ENCODE assay signal across 15 cellular contexts in the genomic region with DNA sequence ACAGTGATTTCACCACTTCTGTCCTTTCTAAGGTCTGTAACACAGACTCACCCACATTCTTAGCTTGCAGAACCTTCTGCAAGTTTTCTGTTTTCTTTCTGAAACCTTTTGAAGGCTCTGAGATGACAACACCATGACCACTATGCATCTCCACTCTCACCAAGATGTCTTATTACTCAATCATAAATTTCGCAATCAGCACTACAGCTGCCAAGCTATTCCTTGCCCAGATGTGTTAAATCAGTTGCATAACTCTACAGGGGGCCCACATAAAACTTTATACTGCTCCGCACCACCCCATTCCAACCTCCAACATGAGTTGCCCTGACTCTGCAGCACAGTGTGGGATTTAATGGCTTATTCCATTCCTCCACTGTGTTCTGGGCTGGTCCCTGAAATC.
A peak's percentile ranks its signal among the peaks of the same experiment; 100 is the strongest.
DNase-seq lines count a peak whose midpoint lies in the region; ATAC-seq, FAIRE-seq and TF ChIP-seq lines count a peak whose summit lies in the region.
"Had no signal": no experiment of that assay in that cellular context is flagged by ENCODE, and none has a peak within 500 bp of the region (broad histone marks: within the 10 kb centered on the region; RNA-seq: fewer than 3 reads in every experiment).

No MANE protein-coding gene starts in this region.

- 46% methylated on average over 2 of the region's 2 CpGs for WGBS in HepG2 (ENCODE audit: low lambda C conversion rate)
- WGBS in right lobe of liver (ENCODE audit: insufficient coverage, low coverage, low lambda C conversion rate, missing lambda C conversion rate) = 59% methylated on average over 2 of the region's 2 CpGs
- no CpG with 5 or more reads among the region's 2 CpGs for WGBS in H9 (ENCODE audit: extremely low coverage, insufficient read length, low lambda C conversion rate)

- H3K9me3 ChIP-seq in HepG2 (ENCODE audit: low read length) = no peaks in the 10 kb centered on the region
- H3K9me3 ChIP-seq in right lobe of liver = no peaks in the 10 kb centered on the region
- no peaks in the 10 kb centered on the region for H3K9me3 ChIP-seq in ascending aorta
- H3K9me3 ChIP-seq in H9 (ENCODE audit: control insufficient read depth, low read depth, low read length) = no peaks in the 10 kb centered on the region

- no peak overlapping the region for H3K27ac Mint-ChIP-seq in H9
- H3K27ac Mint-ChIP-seq in activated T-helper 2 cell treated with anti-CD3 and anti-CD28 coated beads, Interferon-gamma antibody, Interleukin-2, Interleukin-4, amounts not matched to agents 10 μg/mL and 5 μg/mL and 100 μg/mL, durations not matched to agents 14 hours and 24 hours and 36 hours = no peak overlapping the region
- H3K27ac Mint-ChIP-seq: activated CD4-positive, alpha-beta T cell treated with anti-CD3 and anti-CD28 coated beads, Interleukin-2, amount 10 ng/mL, durations not matched to agents 7 days and 5 days; immature natural killer cell; nephron progenitor cell had no signal

- H3K4me3 Mint-ChIP-seq in H9 = no peak overlapping the region
- no peak overlapping the region for H3K4me3 Mint-ChIP-seq in activated T-helper 2 cell treated with anti-CD3 and anti-CD28 coated beads, Interferon-gamma antibody, Interleukin-2, Interleukin-4, amounts not matched to agents 10 μg/mL and 5 μg/mL and 100 μg/mL, durations not matched to agents 14 hours and 24 hours and 36 hours (ENCODE audit: low read depth)
- H3K4me3 Mint-ChIP-seq: activated CD4-positive, alpha-beta T cell treated with anti-CD3 and anti-CD28 coated beads, Interleukin-2, amount 10 ng/mL, durations not matched to agents 7 days and 5 days; immature natural killer cell; nephron progenitor cell had no signal

- no peaks in the 10 kb centered on the region for H3K23me2 ChIP-seq in H9 (ENCODE audit: insufficient read length, low read depth, low read length, poor library complexity, severe bottlenecking)

- no peak overlapping the region for H3T11ph ChIP-seq in H9 (ENCODE audit: low read length)

- intact Hi-C loops in HepG2 (cut with micrococcal nuclease; ENCODE audit: unreplicated experiment) = no loop called here
- intact Hi-C loops in right lobe of liver (cut with DNase I) = no loop called here
- intact Hi-C loops in ascending aorta (cut with DNase I) = no loop called here
- intact Hi-C loops in activated T-helper 2 cell treated with anti-CD3 and anti-CD28 coated beads, Interferon-gamma antibody, Interleukin-2, Interleukin-4, amounts not matched to agents 10 μg/mL and 5 μg/mL and 100 μg/mL, durations not matched to agents 14 hours and 24 hours and 36 hours (cut with micrococcal nuclease) = no loop called here

- no peak overlapping the region for H2AK5ac ChIP-seq in H9 (ENCODE audit: insufficient read length, low read length)

- BruUV-seq in HepG2 (replicated peaks; lab: Mats Ljungman, UMichigan) = no TSS peak

- no peak overlapping the region for H2BK120ac ChIP-seq in H9 (ENCODE audit: low read depth, low read length, poor library complexity, severe bottlenecking)

- no peak for TF ChIP-seq RAD21 in HepG2 (CRISPR knock-in tag; IDR thresholded peaks at IDR 0.05)

- ATAC-seq in HepG2 = no peak
- no peak for ATAC-seq in right lobe of liver

- H3K9ac ChIP-seq in HepG2 (ENCODE audit: insufficient read depth, low read depth, low read length) (no peak overlapping the region), H9 (ENCODE audit: extremely low read depth, insufficient read length, low read length) (no peak overlapping the region)

- H4K5ac ChIP-seq in H9 (ENCODE audit: insufficient read length, low read depth, low read length) = no peak overlapping the region

- H3K4me3 ChIP-seq in HepG2 (replicated peaks in 1 of 3; ENCODE audit: insufficient read depth in 1 of 3, low read depth in 2 of 3, low read length in 3 of 3) (no peak overlapping the region), right lobe of liver (no peak overlapping the region), fibroblast of the aortic adventitia (ENCODE audit: low read depth, low read length) (no peak overlapping the region), ascending aorta (no peak overlapping the region)

- H2BK5ac ChIP-seq in H9 (ENCODE audit: insufficient read length, low read length) = no peak overlapping the region

- H4K20me1 ChIP-seq in HepG2 (ENCODE audit: insufficient read depth, low read length) (no peaks in the 10 kb centered on the region), H9 (ENCODE audit: control insufficient read depth, insufficient read depth, insufficient read length) (no peaks in the 10 kb centered on the region)

- no peak overlapping the region for H3K4me2 ChIP-seq in HepG2 (ENCODE audit: low read depth, low read length)
- H3K4me2 ChIP-seq in H9 (ENCODE audit: insufficient read depth, insufficient read length, low read length) = no peak overlapping the region

- FAIRE-seq in HepG2 (lab: Jason Lieb, UNC) = no peak

- no peak overlapping the region for H2BK12ac ChIP-seq in H9 (ENCODE audit: insufficient read length, low read depth, low read length)

- H3K27me3 Mint-ChIP-seq in H9 (ENCODE audit: low read depth) = no peaks in the 10 kb centered on the region
- peaks cover 7% of the 10 kb centered on the region for H3K27me3 Mint-ChIP-seq in activated T-helper 2 cell treated with anti-CD3 and anti-CD28 coated beads, Interferon-gamma antibody, Interleukin-2, Interleukin-4, amounts not matched to agents 10 μg/mL and 5 μg/mL and 100 μg/mL, durations not matched to agents 14 hours and 24 hours and 36 hours (ENCODE audit: low read depth)

- no peaks in the 10 kb centered on the region for H3K4me1 Mint-ChIP-seq in H9
- H3K4me1 Mint-ChIP-seq in activated T-helper 2 cell treated with anti-CD3 and anti-CD28 coated beads, Interferon-gamma antibody, Interleukin-2, Interleukin-4, amounts not matched to agents 10 μg/mL and 5 μg/mL and 100 μg/mL, durations not matched to agents 14 hours and 24 hours and 36 hours (ENCODE audit: low read depth) = no peaks in the 10 kb centered on the region
- H3K4me1 Mint-ChIP-seq: activated CD4-positive, alpha-beta T cell treated with anti-CD3 and anti-CD28 coated beads, Interleukin-2, amount 10 ng/mL, durations not matched to agents 7 days and 5 days; immature natural killer cell; nephron progenitor cell had no signal

- TF ChIP-seq CTCF in HepG2 (CRISPR knock-in tag; IDR thresholded peaks at IDR 0.05) (no peak), right lobe of liver (IDR thresholded peaks at IDR 0.05) (no peak), RWPE1 (conservative IDR thresholded peaks at IDR 0.05; ENCODE audit: low read depth) (no peak), fibroblast of the aortic adventitia (IDR thresholded peaks at IDR 0.05; ENCODE audit: insufficient read depth, low read length) (no peak), ascending aorta (IDR thresholded peaks at IDR 0.05) (no peak), H9 (conservative IDR thresholded peaks at IDR 0.05) (no peak)

- no peak overlapping the region for H3K56ac ChIP-seq in H9 (ENCODE audit: insufficient read length, low read depth, low read length)

- no peaks in the 10 kb centered on the region for H3K79me2 ChIP-seq in HepG2 (ENCODE audit: insufficient read depth, low read length)
- no peaks in the 10 kb centered on the region for H3K79me2 ChIP-seq in H9 (ENCODE audit: insufficient read depth, low read length)

- no peak overlapping the region for H2BK20ac ChIP-seq in H9 (ENCODE audit: low read depth, low read length, poor library complexity, severe bottlenecking)

- no peak overlapping the region for H3K18ac ChIP-seq in H9 (ENCODE audit: insufficient read length, low read depth, low read length)

- H3K36me3 ChIP-seq in HepG2 (replicated peaks in 1 of 2; ENCODE audit: control insufficient read depth in 1 of 2, insufficient read depth in 2 of 2, low read length in 2 of 2) (no peaks in the 10 kb centered on the region), right lobe of liver (no peaks in the 10 kb centered on the region), ascending aorta (no peaks in the 10 kb centered on the region)

- no peak overlapping the region for H3K14ac ChIP-seq in H9 (ENCODE audit: insufficient read depth, low read length)

- H3K27ac ChIP-seq in HepG2 (ENCODE audit: extremely low read length, insufficient read depth, low read length) = no peak overlapping the region
- H3K27ac ChIP-seq in right lobe of liver = no peak overlapping the region
- H3K27ac ChIP-seq in RWPE1 = no peak overlapping the region
- H3K27ac ChIP-seq in ascending aorta = no peak overlapping the region
- H3K27ac ChIP-seq in H9 (ENCODE audit: insufficient read length, low read depth, low read length) = no peak overlapping the region

- H3K4me1 ChIP-seq in HepG2 (ENCODE audit: insufficient read depth, low read length) (no peaks in the 10 kb centered on the region), right lobe of liver (no peaks in the 10 kb centered on the region), ascending aorta (no peaks in the 10 kb centered on the region), H9 (ENCODE audit: insufficient read depth, low read length) (no peaks in the 10 kb centered on the region)

- no peak overlapping the region for H3K4ac ChIP-seq in H9 (ENCODE audit: low read depth, low read length)

- H3K27me3 ChIP-seq in HepG2 (ENCODE audit: control insufficient read depth in 1 of 2, insufficient read depth in 2 of 2, low read length in 2 of 2) (no peaks in the 10 kb centered on the region; a peak in 1 of 5 replicates), right lobe of liver (no peaks in the 10 kb centered on the region), ascending aorta (no peaks in the 10 kb centered on the region), H9 (ENCODE audit: insufficient read depth, low read length) (no peaks in the 10 kb centered on the region)

- peaks cover 18 to 28% of the 10 kb centered on the region in 2 experiments for H3K9me3 Mint-ChIP-seq in H9
- no peaks in the 10 kb centered on the region for H3K9me3 Mint-ChIP-seq in activated T-helper 2 cell treated with anti-CD3 and anti-CD28 coated beads, Interferon-gamma antibody, Interleukin-2, Interleukin-4, amounts not matched to agents 10 μg/mL and 5 μg/mL and 100 μg/mL, durations not matched to agents 14 hours and 24 hours and 36 hours
- H3K9me3 Mint-ChIP-seq: activated CD4-positive, alpha-beta T cell treated with anti-CD3 and anti-CD28 coated beads, Interleukin-2, amount 10 ng/mL, durations not matched to agents 7 days and 5 days had no signal

- H3K36me3 Mint-ChIP-seq in H9 (ENCODE audit: insufficient read depth in 1 of 3, low read depth in 3 of 3) = peaks cover 4 to 18% (median 5%) of the 10 kb centered on the region in 3 experiments; a peak in 6 of 7 replicates
- H3K36me3 Mint-ChIP-seq in activated T-helper 2 cell treated with anti-CD3 and anti-CD28 coated beads, Interferon-gamma antibody, Interleukin-2, Interleukin-4, amounts not matched to agents 10 μg/mL and 5 μg/mL and 100 μg/mL, durations not matched to agents 14 hours and 24 hours and 36 hours (ENCODE audit: low read depth) = no peaks in the 10 kb centered on the region
- H3K36me3 Mint-ChIP-seq: immature natural killer cell had no signal

- no peak overlapping the region for H4K8ac ChIP-seq in H9 (replicated peaks; ENCODE audit: insufficient read length, low read depth, low read length)

- no peak overlapping the region for H4K91ac ChIP-seq in H9 (ENCODE audit: insufficient read length, low read depth, low read length)

- no peak for TF ChIP-seq POLR2A in HepG2 (IDR thresholded peaks at IDR 0.05; ENCODE audit: insufficient read depth in 1 of 2, low read depth in 2 of 2, low read length in 2 of 2)
- TF ChIP-seq POLR2A in right lobe of liver (IDR thresholded peaks at IDR 0.05) = no peak

- no peak overlapping the region for H2AFZ ChIP-seq in HepG2 (ENCODE audit: low read length)
- H2AFZ ChIP-seq in H9 (ENCODE audit: low read length) = no peak overlapping the region

- no peak overlapping the region for H2BK15ac ChIP-seq in H9 (ENCODE audit: low read depth, low read length)

- in situ Hi-C loops in HepG2 (cut with HindIII; ENCODE audit: extremely low pct_ligation_motif_present, low pct_unique_long_range_greater_than_20kb) = no loop called here

- TF ChIP-seq EP300 in HepG2 (IDR thresholded peaks at IDR 0.05; ENCODE audit: low read depth in 2 of 2, low read length in 2 of 2) = no peak
- no peak for TF ChIP-seq EP300 in HepG2 (CRISPR knock-in tag; IDR thresholded peaks at IDR 0.05; ENCODE audit: borderline replicate concordance)

- CTCF ChIA-PET in HepG2 (lab: Yijun Ruan, JAX; ENCODE audit: low intra/inter-chr PET ratio, low total read pairs) (no interaction called here), RWPE1 (lab: Yijun Ruan, JAX) (no interaction called here)

- DNase-seq in HepG2 (ENCODE audit: low spot score) = no peak
- no peak for DNase-seq in right lobe of liver
- peak; percentile 15 for DNase-seq in RWPE1 (ENCODE audit: low spot score)
- DNase-seq in fibroblast of the aortic adventitia (ENCODE audit: low read depth) = peak; percentile 41
- no peak for DNase-seq in NCI-H2081 treated with DMSO at 0.1 percent for 48 hours (lab: John Stamatoyannopoulos, UW)
- DNase-seq in ascending aorta (ENCODE audit: low spot score in 2 of 2) = no peak
- no peak for DNase-seq in H9
- DNase-seq in activated T-helper 2 cell treated with anti-CD3 and anti-CD28 coated beads, Interferon-gamma antibody, Interleukin-2, Interleukin-4, amounts not matched to agents 10 μg/mL and 5 μg/mL and 100 μg/mL, durations not matched to agents 14 hours and 24 hours and 36 hours (ENCODE audit: low spot score) = no peak
- DNase-seq: activated CD4-positive, alpha-beta T cell treated with anti-CD3 and anti-CD28 coated beads, Interleukin-2, amount 10 ng/mL, durations not matched to agents 7 days and 5 days; activated naive CD4-positive, alpha-beta T cell treated with Interleukin-2 at 50 U/mL for 16 hours; effector CD4-positive, alpha-beta T cell; immature natural killer cell; NCI-H2029; nephron progenitor cell; RPMI8226 had no signal

- H3K79me1 ChIP-seq in H9 (ENCODE audit: insufficient read depth, low read depth, low read length, poor library complexity, severe bottlenecking) = no peaks in the 10 kb centered on the region

- POLR2A ChIA-PET in HepG2 (lab: Yijun Ruan, JAX) (no interaction called here), RWPE1 (lab: Yijun Ruan, JAX; ENCODE audit: low non-redundant PET) (no interaction called here)

- no peak overlapping the region for H3K23ac ChIP-seq in H9 (ENCODE audit: insufficient read length, low read depth, low read length)

Comparison
In these comparisons a context has a peak if more than half of its experiments do, and no peak if none do; other contexts are left out.
1. DNase-seq: peak in RWPE1 (single experiment) and fibroblast of the aortic adventitia (single experiment); none in HepG2 (single experiment), right lobe of liver (0 of 3), NCI-H2081 treated with DMSO at 0.1 percent for 48 hours (single experiment), ascending aorta (0 of 2), H9 (single experiment) and activated T-helper 2 cell treated with anti-CD3 and anti-CD28 coated beads, Interferon-gamma antibody, Interleukin-2, Interleukin-4, amounts not matched to agents 10 μg/mL and 5 μg/mL and 100 μg/mL, durations not matched to agents 14 hours and 24 hours and 36 hours (single experiment).